ENCODE assay signal across 9 cellular contexts in genomic region chr14:68938515-68939423, GRCh38. TPM values are rescaled to one million over a fixed set of nuclear protein-coding genes. Genes with fewer than 3 reads are reported as not detected.
A peak's percentile ranks its signal among the peaks of the same experiment; 100 is the strongest.
DNase-seq lines count a peak whose midpoint lies in the region; ATAC-seq and TF ChIP-seq lines count a peak whose summit lies in the region.
"Had no signal": no experiment of that assay in that cellular context is flagged by ENCODE, and none has a peak within 500 bp of the region (broad histone marks: within the 10 kb centered on the region; RNA-seq: fewer than 3 reads in every experiment).

No MANE protein-coding gene starts in this region.

- no peak overlapping the region for H3K4me3 ChIP-seq in astrocyte of the spinal cord (ENCODE audit: low read depth, low read length)
- H3K4me3 ChIP-seq in subcutaneous abdominal adipose tissue (ENCODE audit: low read depth in 1 of 5, low read length in 5 of 5): no peak overlapping the region

- peak; percentile 65 for DNase-seq in HuH-7 (ENCODE audit: low spot score)
- peak; percentile 65 for DNase-seq in astrocyte of the spinal cord (ENCODE audit: low read depth, low spot score)
- no peak for DNase-seq in cortex of kidney (lab: John Stamatoyannopoulos, UW)
- DNase-seq in activated CD8-positive, alpha-beta memory T cell treated with anti-CD3 and anti-CD28 coated beads, Interleukin-2, amount 10 ng/mL, durations not matched to agents 7 days and 5 days: no peak
- DNase-seq: activated T-cell treated with anti-CD3 and anti-CD28 coated beads, Interleukin-2, amount 50 U/mL, for 1 hour had no signal

- ATAC-seq in GM18520 (IDR thresholded peaks at IDR 0.05; ENCODE audit: unreplicated experiment): no peak
- ATAC-seq in activated CD8-positive, alpha-beta memory T cell treated with anti-CD3 and anti-CD28 coated beads, Interleukin-2, amount 10 ng/mL, durations not matched to agents 7 days and 5 days: no peak
- ATAC-seq in GM21529 (IDR thresholded peaks at IDR 0.05; ENCODE audit: unreplicated experiment): no peak

- TF ChIP-seq CTCF in astrocyte of the spinal cord (IDR thresholded peaks at IDR 0.05; ENCODE audit: low read depth, low read length): no peak

- CTCF ChIA-PET in activated CD8-positive, alpha-beta memory T cell treated with anti-CD3 and anti-CD28 coated beads, Interleukin-2, amount 10 ng/mL, durations not matched to agents 7 days and 5 days (lab: Charles Lee): interaction anchor here (1.5 to 1.9 kb wide), 2 partner anchors 28 to 163 kb away, joined by 4 to 5 read pairs; no protein-coding TSS in a partner anchor

- no peaks in the 10 kb centered on the region for H3K27me3 Mint-ChIP-seq in activated CD8-positive, alpha-beta memory T cell treated with anti-CD3 and anti-CD28 coated beads, Interleukin-2, amount 10 ng/mL, durations not matched to agents 7 days and 5 days

- H3K27ac ChIP-seq in layer of hippocampus (ENCODE audit: low read depth, low read length) (peak overlapping the region; percentile 65), subcutaneous abdominal adipose tissue (ENCODE audit: low read depth, low read length) (peak overlapping the region; percentile 85)

- H3K36me3 ChIP-seq in subcutaneous abdominal adipose tissue (ENCODE audit: control insufficient read depth in 5 of 5, insufficient read depth in 5 of 5, low read length in 5 of 5): no peaks in the 10 kb centered on the region

- in situ Hi-C loops in astrocyte of the spinal cord (cut with HindIII; ENCODE audit: low sequenced_read_pairs): no loop called here

- H3K27me3 ChIP-seq in layer of hippocampus (ENCODE audit: control insufficient read depth, insufficient read depth, low read length): no peaks in the 10 kb centered on the region
- no peaks in the 10 kb centered on the region for H3K27me3 ChIP-seq in subcutaneous abdominal adipose tissue (ENCODE audit: control insufficient read depth in 5 of 5, insufficient read depth in 4 of 5, low read length in 5 of 5)

- no peak overlapping the region for H3K4me3 Mint-ChIP-seq in activated CD8-positive, alpha-beta memory T cell treated with anti-CD3 and anti-CD28 coated beads, Interleukin-2, amount 10 ng/mL, durations not matched to agents 7 days and 5 days

- H3K4me1 ChIP-seq in subcutaneous abdominal adipose tissue (ENCODE audit: control insufficient read depth in 5 of 5, insufficient read depth in 5 of 5, low read length in 5 of 5): peaks cover 3 to 75% (median 71%) of the 10 kb centered on the region in 5 donors

- no peaks in the 10 kb centered on the region for H3K36me3 Mint-ChIP-seq in activated CD8-positive, alpha-beta memory T cell treated with anti-CD3 and anti-CD28 coated beads, Interleukin-2, amount 10 ng/mL, durations not matched to agents 7 days and 5 days

- peak overlapping the region in 4 of 5 donors; percentile 34 to 64 (median 59) for H3K9ac ChIP-seq in subcutaneous abdominal adipose tissue (ENCODE audit: low read length in 5 of 5)

- peaks cover 10% of the 10 kb centered on the region for H3K4me1 Mint-ChIP-seq in activated CD8-positive, alpha-beta memory T cell treated with anti-CD3 and anti-CD28 coated beads, Interleukin-2, amount 10 ng/mL, durations not matched to agents 7 days and 5 days

- H3K9me3 ChIP-seq in subcutaneous abdominal adipose tissue (ENCODE audit: control insufficient read depth in 5 of 5, low read length in 5 of 5): no peaks in the 10 kb centered on the region

- no peaks in the 10 kb centered on the region for H3K9me3 Mint-ChIP-seq in activated CD8-positive, alpha-beta memory T cell treated with anti-CD3 and anti-CD28 coated beads, Interleukin-2, amount 10 ng/mL, durations not matched to agents 7 days and 5 days (ENCODE audit: low read depth)

- no peak overlapping the region for H3K27ac Mint-ChIP-seq in activated CD8-positive, alpha-beta memory T cell treated with anti-CD3 and anti-CD28 coated beads, Interleukin-2, amount 10 ng/mL, durations not matched to agents 7 days and 5 days

RNA-seq across cellular contexts. Expression of gene ACTN1, which starts 40.3 kb away (rescaled TPM):
- total RNA-seq in activated CD8-positive, alpha-beta memory T cell treated with anti-CD3 and anti-CD28 coated beads, Interleukin-2, amount 10 ng/mL, durations not matched to agents 7 days and 5 days: 10 to 100 TPM; 26.8 to 56.0 TPM

Comparison
In these comparisons a context has a peak if more than half of its experiments do, and no peak if none do; other contexts are left out.
1. DNase-seq: peak in HuH-7 (single experiment) and astrocyte of the spinal cord (single experiment); none in cortex of kidney (single experiment) and activated CD8-positive, alpha-beta memory T cell treated with anti-CD3 and anti-CD28 coated beads, Interleukin-2, amount 10 ng/mL, durations not matched to agents 7 days and 5 days (single experiment).